ENCODE assay signal across 28 cellular contexts in genomic region chr19:57964761-57965160, GRCh38. TPM values are rescaled to one million over a fixed set of nuclear protein-coding genes. Genes with fewer than 3 reads are reported as not detected.
"Had no signal": no experiment of that assay in that cellular context is flagged by ENCODE, and none has a peak within 500 bp of the region (broad histone marks: within the 10 kb centered on the region; RNA-seq: fewer than 3 reads in every experiment).

No MANE protein-coding gene starts in this region.

- H3K9ac ChIP-seq: neural progenitor cell, parathyroid adenoma had no signal

- ATAC-seq: naive thymus-derived CD4-positive, alpha-beta T cell; natural killer cell; psoas muscle; right cardiac atrium; sciatic nerve; stimulated activated effector memory CD8-positive, alpha-beta T cell treated with anti-CD3 and anti-CD28 coated beads, Interleukin-12 subunit alpha, Interleukin-12 subunit beta, amount 100 ng/mL, for 72 hours; stimulated activated naive B cell treated with anti-CD40 and anti-IgM and Interleukin-4, amounts not matched to agents 10 μg/mL and 1 μg/mL and 100 μg/mL, for 72 hours; upper lobe of right lung had no signal

- H3K4me2 ChIP-seq: neural progenitor cell, smooth muscle cell had no signal

- H3K36me3 ChIP-seq: neural progenitor cell, ovary, upper lobe of right lung, uterus had no signal

- H2AFZ ChIP-seq: neural progenitor cell, parathyroid adenoma had no signal

- H3K27me3 ChIP-seq: neural progenitor cell, ovary, spleen, stomach, suprapubic skin, testis, tibial artery, transverse colon, upper lobe of right lung, uterus had no signal

- H3K79me2 ChIP-seq: parathyroid adenoma had no signal

- H3K4me3 ChIP-seq: neural progenitor cell, ovary, psoas muscle, skin epidermis, smooth muscle cell, spleen, stomach, suprapubic skin, testis, tibial artery, transverse colon, upper lobe of right lung, uterus had no signal

- H3K9me3 ChIP-seq: testis had no signal

- H3K4me1 ChIP-seq: neural progenitor cell, parathyroid adenoma, psoas muscle, spleen, stomach, suprapubic skin, testis, tibial artery, transverse colon, upper lobe of right lung, uterus had no signal

- H3K27ac ChIP-seq: neural progenitor cell, ovary, parathyroid adenoma, psoas muscle, skin epidermis, spleen, stomach, suprapubic skin, testis, tibial artery, transverse colon, upper lobe of right lung, uterus had no signal

- DNase-seq: naive thymus-derived CD4-positive, alpha-beta T cell; natural killer cell; occipital lobe; ovary; psoas muscle; right cardiac atrium; spleen; stimulated activated CD4-positive, alpha-beta T cell treated with anti-CD3 and anti-CD28 coated beads, Interleukin-15, amount 100 ng/mL, for 24 hours; stimulated activated CD4-positive, alpha-beta T cell treated with anti-CD3 and anti-CD28 coated beads, Interleukin-2, amount 100 ng/mL, for 24 hours; stimulated activated CD4-positive, alpha-beta T cell treated with anti-CD3 and anti-CD28 coated beads, Interleukin-2, amount 100 ng/mL, for 48 hours; stimulated activated CD4-positive, alpha-beta T cell treated with anti-CD3 and anti-CD28 coated beads, Interleukin-4, amount 100 ng/mL, for 24 hours; stimulated activated naive B cell treated with anti-CD40 and anti-IgM and Interleukin-4, amounts not matched to agents 10 μg/mL and 1 μg/mL and 100 μg/mL, for 72 hours; stimulated activated naive CD4-positive, alpha-beta T cell treated with Interleukin-2 at 50 U/mL for 16 hours; stomach; substantia nigra; testis; tibial artery; transverse colon; upper lobe of right lung; uterus had no signal

RNA-seq across cellular contexts. Expression of gene C19orf18, which starts 9.6 kb away (rescaled TPM):
- total RNA-seq: occipital lobe, stomach, transverse colon had no signal
- polyA plus RNA-seq: naive thymus-derived CD4-positive, alpha-beta T cell; neural cell had no signal
